In the genomic region with DNA sequence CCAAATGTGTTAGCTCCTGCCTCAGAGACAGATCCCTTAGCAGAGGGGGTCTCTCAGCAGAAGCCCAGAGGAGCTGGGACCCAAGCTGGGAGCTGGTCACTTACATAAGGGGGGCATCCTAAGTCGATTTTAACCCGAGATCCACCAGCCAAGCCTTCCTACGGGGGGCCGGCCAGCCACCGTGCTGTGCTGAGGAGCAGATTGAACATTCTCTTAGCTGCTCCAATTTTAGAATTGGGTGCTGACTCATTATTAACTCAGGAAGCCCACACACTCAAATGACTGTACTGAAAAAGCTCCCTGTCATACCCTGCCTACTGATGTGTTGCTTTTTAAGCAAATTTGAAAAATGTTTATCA, we compare ENCODE assay signal across 8 cellular contexts.
A peak's percentile ranks its signal among the peaks of the same experiment; 100 is the strongest.
DNase-seq lines count a peak whose midpoint lies in the region; ATAC-seq, FAIRE-seq and TF ChIP-seq lines count a peak whose summit lies in the region.
"Not testable (repeated sequence)": the region's sequence is repeated elsewhere in the genome, so short reads cannot be mapped to it uniquely, and the experiment has no call there.

No MANE protein-coding gene starts in this region.

- peak; percentile 4 for DNase-seq in RCC 7860 (ENCODE audit: low spot score)
- DNase-seq in activated naive CD4-positive, alpha-beta T cell treated with anti-CD3 and anti-CD28 coated beads, Interleukin-2, amount 10 ng/mL, durations not matched to agents 7 days and 5 days, result peak; percentile 26
- peak in 1 of 2 donors; percentile 38 for DNase-seq in fibroblast of lung (ENCODE audit: low read depth in 2 of 2)
- peak in 1 of 9 donors; percentile 48 for DNase-seq in naive thymus-derived CD4-positive, alpha-beta T cell
- not testable (repeated sequence) for DNase-seq in type B pancreatic cell (ENCODE audit: extremely low spot score, unreplicated experiment)

- H3K4me3 ChIP-seq in fibroblast of lung (replicated peaks in 1 of 4; ENCODE audit: control extremely low read depth in 1 of 4, insufficient read depth in 1 of 4, low read depth in 3 of 4, low read length in 4 of 4), result peak overlapping the region; percentile 26 to 63 (median 61)
- not testable (repeated sequence) for H3K4me3 ChIP-seq in naive thymus-derived CD4-positive, alpha-beta T cell (ENCODE audit: low read length)

- H3K36me3 ChIP-seq in fibroblast of lung (ENCODE audit: control insufficient read depth, insufficient read depth, low read length); naive thymus-derived CD4-positive, alpha-beta T cell (ENCODE audit: control insufficient read depth in 2 of 3, insufficient read depth in 3 of 3, low read length in 3 of 3): not testable (repeated sequence)

- peak; percentile 78 for FAIRE-seq in RCC 7860 (lab: Jason Lieb, UNC)

- H3K27me3 Mint-ChIP-seq in activated naive CD4-positive, alpha-beta T cell treated with anti-CD3 and anti-CD28 coated beads, Interleukin-2, amount 10 ng/mL, durations not matched to agents 7 days and 5 days; naive thymus-derived CD4-positive, alpha-beta T cell; type B pancreatic cell: not testable (repeated sequence)

- H3K9me3 ChIP-seq in fibroblast of lung (ENCODE audit: control insufficient read depth, insufficient read depth, low read depth, low read length); naive thymus-derived CD4-positive, alpha-beta T cell (ENCODE audit: control insufficient read depth in 2 of 3, low read length in 3 of 3): not testable (repeated sequence)

- CTCF ChIA-PET in activated naive CD4-positive, alpha-beta T cell treated with anti-CD3 and anti-CD28 coated beads, Interleukin-2, amount 10 ng/mL, durations not matched to agents 7 days and 5 days (lab: Charles Lee); naive thymus-derived CD4-positive, alpha-beta T cell (lab: Charles Lee): not testable (repeated sequence)

- peak overlapping the region; percentile 66 for H3K4me2 ChIP-seq in fibroblast of lung (ENCODE audit: extremely low read depth, insufficient read depth, low read length)

- H3K27me3 ChIP-seq in fibroblast of lung (ENCODE audit: control insufficient read depth, insufficient read depth, low read length); naive thymus-derived CD4-positive, alpha-beta T cell (ENCODE audit: control insufficient read depth in 2 of 2, insufficient read depth in 2 of 2, low read length in 2 of 2): not testable (repeated sequence)

- peaks cover 31% of the 10 kb centered on the region for H3K4me1 Mint-ChIP-seq in activated naive CD4-positive, alpha-beta T cell treated with anti-CD3 and anti-CD28 coated beads, Interleukin-2, amount 10 ng/mL, durations not matched to agents 7 days and 5 days
- H3K4me1 Mint-ChIP-seq in naive thymus-derived CD4-positive, alpha-beta T cell, result peaks cover 0 to 22% (median 0%) of the 10 kb centered on the region in 7 donors
- not testable (repeated sequence) for H3K4me1 Mint-ChIP-seq in type B pancreatic cell (ENCODE audit: unreplicated experiment)

- peaks cover 12% of the 10 kb centered on the region for H3K36me3 Mint-ChIP-seq in activated naive CD4-positive, alpha-beta T cell treated with anti-CD3 and anti-CD28 coated beads, Interleukin-2, amount 10 ng/mL, durations not matched to agents 7 days and 5 days
- peaks cover 0 to 11% (median 0%) of the 10 kb centered on the region in 5 donors for H3K36me3 Mint-ChIP-seq in naive thymus-derived CD4-positive, alpha-beta T cell
- not testable (repeated sequence) for H3K36me3 Mint-ChIP-seq in type B pancreatic cell

- H4K20me1 ChIP-seq in fibroblast of lung (ENCODE audit: control insufficient read depth, extremely low read depth, insufficient read depth, low read length), result not testable (repeated sequence)

- not testable (repeated sequence) for H2AFZ ChIP-seq in fibroblast of lung (ENCODE audit: low read length)

- peak overlapping the region; percentile 73 for H3K27ac ChIP-seq in fibroblast of lung (ENCODE audit: insufficient read depth, low read length)
- not testable (repeated sequence) for H3K27ac ChIP-seq in naive thymus-derived CD4-positive, alpha-beta T cell (ENCODE audit: low read depth, low read length)

- ATAC-seq in GM18498 (IDR thresholded peaks at IDR 0.05; ENCODE audit: unreplicated experiment) (peak; percentile 75), GM21619 (IDR thresholded peaks at IDR 0.05; ENCODE audit: unreplicated experiment) (peak; percentile 77), HG03196 (IDR thresholded peaks at IDR 0.05; ENCODE audit: unreplicated experiment) (peak; percentile 85)
- ATAC-seq in naive thymus-derived CD4-positive, alpha-beta T cell, result peak; percentile 57

- peak overlapping the region; percentile 77 for H3K4me3 Mint-ChIP-seq in activated naive CD4-positive, alpha-beta T cell treated with anti-CD3 and anti-CD28 coated beads, Interleukin-2, amount 10 ng/mL, durations not matched to agents 7 days and 5 days
- H3K4me3 Mint-ChIP-seq in naive thymus-derived CD4-positive, alpha-beta T cell, result peak overlapping the region in 2 of 10 donors; percentile 59 to 85
- peak overlapping the region; percentile 7 for H3K4me3 Mint-ChIP-seq in type B pancreatic cell

- POLR2A ChIA-PET in naive thymus-derived CD4-positive, alpha-beta T cell (lab: Charles Lee), result not testable (repeated sequence)

- H3K9ac ChIP-seq in fibroblast of lung (ENCODE audit: insufficient read depth, low read length), result peak overlapping the region; percentile 41

- H3K4me1 ChIP-seq in fibroblast of lung (ENCODE audit: control insufficient read depth, extremely low read depth, insufficient read depth, low read length), result peaks cover 11% of the 10 kb centered on the region
- H3K4me1 ChIP-seq in naive thymus-derived CD4-positive, alpha-beta T cell (ENCODE audit: control insufficient read depth in 2 of 2, insufficient read depth in 2 of 2, low read length in 2 of 2), result not testable (repeated sequence)

- not testable (repeated sequence) for TF ChIP-seq CTCF in fibroblast of lung (conservative IDR thresholded peaks at IDR 0.05 in 1 of 2, IDR thresholded peaks at IDR 0.05 in 1 of 2; ENCODE audit: low read depth in 1 of 2, low read length in 2 of 2); type B pancreatic cell (conservative IDR thresholded peaks at IDR 0.05)

- peak overlapping the region; percentile 87 for H3K27ac Mint-ChIP-seq in activated naive CD4-positive, alpha-beta T cell treated with anti-CD3 and anti-CD28 coated beads, Interleukin-2, amount 10 ng/mL, durations not matched to agents 7 days and 5 days
- peak overlapping the region in 1 of 9 donors; percentile 89 for H3K27ac Mint-ChIP-seq in naive thymus-derived CD4-positive, alpha-beta T cell
- not testable (repeated sequence) for H3K27ac Mint-ChIP-seq in type B pancreatic cell

- peaks cover 26% of the 10 kb centered on the region for H3K79me2 ChIP-seq in fibroblast of lung (ENCODE audit: control insufficient read depth, insufficient read depth, low read length)

- intact Hi-C loops in naive thymus-derived CD4-positive, alpha-beta T cell (cut with micrococcal nuclease), result not testable (repeated sequence)

- H3K9me3 Mint-ChIP-seq in activated naive CD4-positive, alpha-beta T cell treated with anti-CD3 and anti-CD28 coated beads, Interleukin-2, amount 10 ng/mL, durations not matched to agents 7 days and 5 days; naive thymus-derived CD4-positive, alpha-beta T cell; type B pancreatic cell: not testable (repeated sequence)
